Comparison of ENCODE assay signal across 8 cellular contexts in the genomic region with DNA sequence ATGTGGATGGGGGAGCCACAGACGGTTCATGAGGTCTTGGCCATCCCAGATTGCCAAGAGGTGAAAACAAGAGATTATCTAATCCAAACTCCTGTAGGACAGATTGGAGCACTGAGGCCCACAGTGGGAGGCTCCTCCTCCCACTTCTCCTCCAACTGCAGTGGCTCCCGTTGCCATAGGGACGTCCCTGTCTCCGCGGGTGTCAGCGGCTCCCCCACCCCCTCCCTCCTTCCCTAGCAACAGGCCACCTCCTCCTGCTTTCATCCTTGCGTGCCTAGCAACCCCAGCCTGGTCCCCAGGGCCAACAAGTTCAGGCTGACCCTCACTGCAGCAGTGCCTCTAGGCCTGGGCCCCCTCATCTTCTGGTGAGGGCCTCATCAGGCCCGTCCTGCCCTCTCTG. TPM values are rescaled to one million over a fixed set of nuclear protein-coding genes. Genes with fewer than 3 reads are reported as not detected.
DNase-seq lines count a peak whose midpoint lies in the region; ATAC-seq and TF ChIP-seq lines count a peak whose summit lies in the region.

No MANE protein-coding gene starts in this region.

- no peaks in the 10 kb centered on the region for H3K36me3 ChIP-seq in esophagus muscularis mucosa

- H3K9me3 ChIP-seq in esophagus muscularis mucosa, result no peaks in the 10 kb centered on the region

- no peaks in the 10 kb centered on the region for H3K36me3 Mint-ChIP-seq in osteocyte (ENCODE audit: unreplicated experiment)

- TF ChIP-seq CTCF in esophagus muscularis mucosa (IDR thresholded peaks at IDR 0.05) (no peak), osteocyte (IDR thresholded peaks at IDR 0.05) (no peak)

- TF ChIP-seq EP300 in esophagus muscularis mucosa (IDR thresholded peaks at IDR 0.05), result no peak

- no peak overlapping the region for H3K4me3 Mint-ChIP-seq in osteocyte (ENCODE audit: unreplicated experiment)

- no peaks in the 10 kb centered on the region for H3K9me3 Mint-ChIP-seq in osteocyte (ENCODE audit: unreplicated experiment)

- no peak for ATAC-seq in HG03571 (IDR thresholded peaks at IDR 0.05; ENCODE audit: unreplicated experiment)

- intact Hi-C loops in esophagus muscularis mucosa (cut with DNase I), result no loop called here

- 20% methylated on average over 8 of the region's 8 CpGs for WGBS in esophagus muscularis mucosa

- H3K27ac ChIP-seq in esophagus muscularis mucosa (replicated peaks in 1 of 4), result peak overlapping the region; percentile 66 to 76 (median 69)

- peaks cover 31 to 41% (median 35%) of the 10 kb centered on the region in 4 donors for H3K4me1 ChIP-seq in esophagus muscularis mucosa

- no peaks in the 10 kb centered on the region for H3K27me3 Mint-ChIP-seq in osteocyte (ENCODE audit: unreplicated experiment)

- peak; percentile 50 to 76 for DNase-seq in SHP77 (lab: John Stamatoyannopoulos, UW)
- DNase-seq in SHP77 treated with DMSO at 0.1 percent for 48 hours (lab: John Stamatoyannopoulos, UW), result no peak
- DNase-seq in RPMI8226, result peak; percentile 35
- no peak for DNase-seq in esophagus muscularis mucosa (ENCODE audit: extremely low spot score)
- no peak for DNase-seq in osteocyte (ENCODE audit: extremely low spot score, unreplicated experiment)
- DNase-seq in erythroblast (lab: John Stamatoyannopoulos, UW), result no peak
- DNase-seq in activated gamma-delta T cell treated with Interleukin-2 at 50 U/mL for 16 hours, result no peak

- no peaks in the 10 kb centered on the region for H3K27me3 ChIP-seq in esophagus muscularis mucosa

- peaks cover 21% of the 10 kb centered on the region for H3K4me1 Mint-ChIP-seq in osteocyte (ENCODE audit: unreplicated experiment)

- peak overlapping the region; percentile 83 for H3K27ac Mint-ChIP-seq in osteocyte (ENCODE audit: unreplicated experiment)

- H3K4me3 ChIP-seq in esophagus muscularis mucosa, result peak overlapping the region in 1 of 4 donors; percentile 31

- TF ChIP-seq POLR2A in esophagus muscularis mucosa (IDR thresholded peaks at IDR 0.05; ENCODE audit: low read depth) (no peak), erythroblast (IDR thresholded peaks at IDR 0.05; ENCODE audit: low read length) (no peak)

RNA-seq across cellular contexts. Expression of gene IQSEC2, which starts 6.8 kb away (rescaled TPM):
- total RNA-seq in esophagus muscularis mucosa (10 to 100 TPM; 12.0 to 24.8 (median 20.0) TPM), osteocyte (8.1 and 8.8 TPM in 2 replicates)

Comparison
In these comparisons a context has a peak if more than half of its experiments do, and no peak if none do; other contexts are left out.
1. DNase-seq: peak in SHP77 (2 of 2) and RPMI8226 (single experiment); none in SHP77 treated with DMSO at 0.1 percent for 48 hours (single experiment), esophagus muscularis mucosa (single experiment), osteocyte (single experiment), erythroblast (0 of 2) and activated gamma-delta T cell treated with Interleukin-2 at 50 U/mL for 16 hours (single experiment).